Comparison of ENCODE assay signal across 9 cellular contexts in the genomic region with DNA sequence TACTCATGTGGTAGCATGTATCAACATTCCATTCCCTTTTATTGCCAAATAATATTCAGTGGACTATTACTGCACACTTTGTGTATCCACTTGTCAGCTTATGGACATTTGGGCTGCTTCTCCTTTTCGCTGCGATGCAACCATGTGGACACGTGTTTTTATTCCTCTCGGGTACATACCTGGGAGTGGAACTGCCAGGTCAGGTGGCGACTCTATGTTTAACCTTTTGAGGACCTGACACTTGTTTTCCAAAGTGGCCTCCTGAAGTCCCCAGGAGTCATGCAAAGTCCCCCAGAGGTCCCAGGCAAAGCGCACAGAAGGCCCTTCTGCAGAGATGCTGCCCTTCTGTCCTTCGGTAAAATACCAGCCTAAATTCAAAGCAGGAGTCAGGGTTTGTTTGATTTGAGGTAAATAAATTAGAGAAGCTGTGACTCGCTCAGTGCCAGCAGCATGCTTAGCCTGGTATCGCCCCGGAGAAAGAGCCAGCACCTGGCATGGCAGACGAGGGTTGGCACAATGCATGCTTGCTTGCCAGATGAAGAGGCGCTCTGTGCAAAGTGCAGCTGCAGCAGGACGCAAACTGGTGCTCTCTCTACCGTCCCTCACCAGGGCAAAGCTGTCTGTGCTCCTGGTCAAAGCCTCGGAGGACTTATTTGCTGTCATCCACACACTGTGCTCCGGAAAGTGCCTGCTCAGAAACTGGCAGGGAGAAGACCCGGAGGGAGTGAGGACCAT. TPM values are rescaled to one million over a fixed set of nuclear protein-coding genes. Genes with fewer than 3 reads are reported as not detected.
DNase-seq lines count a peak whose midpoint lies in the region; ATAC-seq and TF ChIP-seq lines count a peak whose summit lies in the region.
"Had no signal": no experiment of that assay in that cellular context is flagged by ENCODE, and none has a peak within 500 bp of the region (broad histone marks: within the 10 kb centered on the region; RNA-seq: fewer than 3 reads in every experiment).

No MANE protein-coding gene starts in this region.

- no peak overlapping the region for H3K9ac ChIP-seq in IMR-90 (ENCODE audit: low read depth, low read length)

- no TSS peak for BruUV-seq in IMR-90 (replicated peaks; lab: Mats Ljungman, UMichigan)

- no peak overlapping the region for H2BK5ac ChIP-seq in IMR-90 (ENCODE audit: low read depth, low read length, poor library complexity, severe bottlenecking)

- no peak overlapping the region for H3K23ac ChIP-seq in IMR-90 (ENCODE audit: low read depth, low read length)

- in situ Hi-C loops in IMR-90 (cut with MboI; ENCODE audit: low sequenced_read_pairs) = no loop called here

- no peak overlapping the region for H4K91ac ChIP-seq in IMR-90 (ENCODE audit: insufficient read depth, low read depth, low read length)

- H2BK120ac ChIP-seq in IMR-90 (ENCODE audit: low read depth, low read length) = no peak overlapping the region

- DNase-seq in IMR-90 = no peak
- peak; percentile 60 for DNase-seq in NCI-H774 (lab: John Stamatoyannopoulos, UW)
- DNase-seq in globus pallidus (ENCODE audit: low spot score) = peak; percentile 91
- no peak for DNase-seq in osteoblast (ENCODE audit: insufficient read length, low spot score, missing footprints)
- no peak for DNase-seq in BE2C
- DNase-seq in activated gamma-delta T cell treated with Interleukin-2 at 50 U/mL for 16 hours = no peak
- no peak for DNase-seq in WERI-Rb-1
- DNase-seq: activated CD4-positive, alpha-beta T cell treated with anti-CD3 and anti-CD28 coated beads for 48 hours had no signal

- no peak for TF ChIP-seq RAD21 in IMR-90 (IDR thresholded peaks at IDR 0.05; ENCODE audit: low read length)

- H3K27ac ChIP-seq in IMR-90 (ENCODE audit: insufficient read depth, low read length) (no peak overlapping the region), osteoblast (ENCODE audit: low read depth, low read length) (peak overlapping the region; percentile 49), WERI-Rb-1 (no peak overlapping the region)

- no peak overlapping the region for H2AK5ac ChIP-seq in IMR-90 (ENCODE audit: low read depth, low read length)

- H2AK9ac ChIP-seq in IMR-90 (replicated peaks; ENCODE audit: low read depth, low read length, poor library complexity) = no peak overlapping the region

- no peaks in the 10 kb centered on the region for H3K9me3 ChIP-seq in IMR-90 (ENCODE audit: control insufficient read depth, insufficient read depth, low read length)
- H3K9me3 ChIP-seq in osteoblast (ENCODE audit: low read depth, low read length) = no peaks in the 10 kb centered on the region
- no peaks in the 10 kb centered on the region for H3K9me3 ChIP-seq in BE2C
- H3K9me3 ChIP-seq in WERI-Rb-1 (ENCODE audit: severe bottlenecking) = no peaks in the 10 kb centered on the region

- no peak overlapping the region for H2BK15ac ChIP-seq in IMR-90 (ENCODE audit: low read depth, low read length)

- intact Hi-C loops in IMR-90 (cut with micrococcal nuclease) = no loop called here

- H4K20me1 ChIP-seq in IMR-90 (ENCODE audit: insufficient read depth, low read length) (peaks cover 99% of the 10 kb centered on the region), osteoblast (ENCODE audit: insufficient read depth, low read length) (peaks cover 16% of the 10 kb centered on the region)

- no peak overlapping the region for H3K56ac ChIP-seq in IMR-90 (ENCODE audit: extremely low read depth, insufficient read depth, low read length)

- ATAC-seq in IMR-90 (ENCODE audit: low read depth) = no peak
- ATAC-seq in HG02759 (IDR thresholded peaks at IDR 0.05; ENCODE audit: unreplicated experiment) = no peak

- CTCF ChIA-PET in IMR-90 (lab: Yijun Ruan, JAX) = no interaction called here

- H3K36me3 ChIP-seq in IMR-90 (ENCODE audit: control insufficient read depth, insufficient read depth, low read length) (peaks cover 33% of the 10 kb centered on the region), osteoblast (ENCODE audit: insufficient read depth, low read length) (peaks cover 4% of the 10 kb centered on the region), BE2C (no peaks in the 10 kb centered on the region), WERI-Rb-1 (peaks cover 12% of the 10 kb centered on the region)

- no peak overlapping the region for H4K8ac ChIP-seq in IMR-90 (ENCODE audit: low read depth in 2 of 2, low read length in 2 of 2)

- H3K27me3 ChIP-seq in IMR-90 (ENCODE audit: control insufficient read depth, insufficient read depth, low read length) = no peaks in the 10 kb centered on the region
- H3K27me3 ChIP-seq in osteoblast (ENCODE audit: insufficient read depth, low read length) = no peaks in the 10 kb centered on the region
- no peaks in the 10 kb centered on the region for H3K27me3 ChIP-seq in BE2C
- H3K27me3 ChIP-seq in WERI-Rb-1 (ENCODE audit: insufficient read depth, low read depth, severe bottlenecking) = no peaks in the 10 kb centered on the region

- H3K4me2 ChIP-seq in IMR-90 (ENCODE audit: low read depth, low read length) (no peak overlapping the region), osteoblast (ENCODE audit: insufficient read depth, low read length) (no peak overlapping the region)

- H3K79me1 ChIP-seq in IMR-90 (ENCODE audit: low read depth in 1 of 2, low read length in 2 of 2) = peaks cover 34 to 95% of the 10 kb centered on the region in 2 experiments

- H3K9me1 ChIP-seq in IMR-90 (ENCODE audit: insufficient read depth, low read length) = peaks cover 65% of the 10 kb centered on the region

- TF ChIP-seq CTCF in IMR-90 (conservative IDR thresholded peaks at IDR 0.05; ENCODE audit: low read depth, low read length) (no peak), osteoblast (IDR thresholded peaks at IDR 0.05; ENCODE audit: extremely low read depth, low read depth, low read length) (no peak), BE2C (IDR thresholded peaks at IDR 0.05; ENCODE audit: low read depth, low read length) (no peak), WERI-Rb-1 (IDR thresholded peaks at IDR 0.05; ENCODE audit: low read depth, low read length) (no peak)

- no peak overlapping the region for H3K4ac ChIP-seq in IMR-90 (ENCODE audit: low read depth, low read length)

- TF ChIP-seq POLR2A in IMR-90 (IDR thresholded peaks at IDR 0.05; ENCODE audit: low read depth, low read length) = no peak

- H2BK20ac ChIP-seq in IMR-90 (ENCODE audit: low read depth, low read length) = no peak overlapping the region

- H4K5ac ChIP-seq in IMR-90 (ENCODE audit: low read depth, low read length) = no peak overlapping the region

- no peak overlapping the region for H3K14ac ChIP-seq in IMR-90 (replicated peaks; ENCODE audit: low read depth, low read length)

- H3K18ac ChIP-seq in IMR-90 (ENCODE audit: low read depth, low read length) = no peak overlapping the region

- H3K4me3 ChIP-seq in IMR-90 (ENCODE audit: insufficient read depth, low read depth, low read length) = no peak overlapping the region
- H3K4me3 ChIP-seq in osteoblast (ENCODE audit: insufficient read depth, low read length) = no peak overlapping the region
- H3K4me3 ChIP-seq in BE2C (ENCODE audit: low read depth, low read length) = no peak overlapping the region
- H3K4me3 ChIP-seq in WERI-Rb-1 (ENCODE audit: low read depth, low read length) = no peak overlapping the region

- H3K79me2 ChIP-seq in osteoblast (ENCODE audit: insufficient read depth, low read length) = peaks cover 92% of the 10 kb centered on the region

- WGBS in IMR-90 (ENCODE audit: extremely low coverage in 2 of 2, insufficient read length in 1 of 2), 2 experiments = 86% methylated on average over 15 of the region's 17 CpGs; no CpG with 5 or more reads in 1 of the 2 experiments

- POLR2A ChIA-PET in IMR-90 (lab: Charles Lee; ENCODE audit: unreplicated experiment) = no interaction called here

- H3K4me1 ChIP-seq in IMR-90 (ENCODE audit: control insufficient read depth, insufficient read depth, low read length) (peaks cover 52% of the 10 kb centered on the region), osteoblast (ENCODE audit: insufficient read depth, low read length) (peaks cover 81% of the 10 kb centered on the region), BE2C (no peaks in the 10 kb centered on the region)

- dilution Hi-C loops in IMR-90 (cut with HindIII; ENCODE audit: low sequenced_read_pairs, unreplicated experiment) = no loop called here

- H2AFZ ChIP-seq in IMR-90 (replicated peaks; ENCODE audit: low read length, poor library complexity) = no peak overlapping the region
- H2AFZ ChIP-seq in osteoblast (ENCODE audit: low read length) = no peak overlapping the region

TF ChIP-seq in IMR-90, 13 proteins besides CTCF, POLR2A, EP300 and RAD21:
- TF ChIP-seq CEBPB (IDR thresholded peaks at IDR 0.05; ENCODE audit: low read depth, low read length) (peak; percentile 52; the same call in 1 of the 2 replicates), MAFK (IDR thresholded peaks at IDR 0.05; ENCODE audit: low read depth, low read length) (no peak)

RNA-seq across cellular contexts. Expression of a gene that starts 37.8 kb away (rescaled TPM):
- total RNA-seq in IMR-90 (2012; rRNA removed) (21.7 and 22.0 TPM in 2 replicates), osteoblast (12.7 and 13.3 TPM in 2 replicates)
- 27.1 and 31.7 TPM in 2 replicates for polyA plus RNA-seq in IMR-90 (2012; rRNA removed)
- 9.3 and 22.5 TPM in 2 replicates for polyA plus RNA-seq in IMR-90 (2012; cell fraction: cytosol; rRNA removed)
- 36.1 and 45.4 TPM in 2 replicates for polyA plus RNA-seq in IMR-90 (2012; cell fraction: nucleus; rRNA removed; ENCODE audit: low replicate concordance)
- 5.3 TPM for polyA plus RNA-seq in BE2C (2012; ENCODE audit: insufficient read depth, insufficient read length, low read depth)

Comparison
In these comparisons a context has a peak if more than half of its experiments do, and no peak if none do; other contexts are left out.
1. DNase-seq: peak in NCI-H774 (single experiment) and globus pallidus (single experiment); none in IMR-90 (single experiment), osteoblast (single experiment), BE2C (single experiment), activated gamma-delta T cell treated with Interleukin-2 at 50 U/mL for 16 hours (single experiment) and WERI-Rb-1 (single experiment).